8 cellular contexts compared by ENCODE assay signal in the genomic region with DNA sequence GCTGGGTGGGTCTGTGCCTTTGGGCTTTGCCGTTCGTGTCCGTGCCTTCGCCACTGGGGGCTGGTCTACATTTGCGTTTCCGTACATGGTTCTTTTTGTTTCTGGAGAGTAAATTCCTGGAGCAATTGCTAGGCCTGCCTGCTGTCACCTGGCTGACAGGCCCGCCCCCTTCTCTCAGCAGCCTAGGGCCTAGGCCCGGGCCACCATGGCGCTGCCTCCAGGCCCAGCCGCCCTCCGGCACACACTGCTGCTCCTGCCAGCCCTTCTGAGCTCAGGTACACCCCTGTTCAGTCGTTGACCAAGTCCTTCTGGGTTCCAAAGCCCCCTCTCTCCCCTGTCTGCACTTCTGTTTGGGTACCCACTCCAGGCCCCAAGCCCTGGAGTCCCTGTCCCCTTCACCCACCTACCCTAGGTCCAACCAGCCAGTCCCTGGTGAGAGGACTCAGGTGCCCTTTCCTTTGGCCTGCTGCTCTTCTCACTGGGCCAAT. TPM values are rescaled to one million over a fixed set of nuclear protein-coding genes. Genes with fewer than 3 reads are reported as not detected.
DNase-seq lines count a peak whose midpoint lies in the region; ATAC-seq, FAIRE-seq and TF ChIP-seq lines count a peak whose summit lies in the region.

No MANE protein-coding gene starts in this region.

- no peaks in the 10 kb centered on the region for H3K9me3 ChIP-seq in GM12878 (replicated peaks; ENCODE audit: control insufficient read depth, insufficient read depth, low read length)
- H3K9me3 ChIP-seq in right lobe of liver: no peaks in the 10 kb centered on the region

- H3K27me3 ChIP-seq in GM12878 (replicated peaks in 1 of 2; ENCODE audit: control insufficient read depth in 2 of 2, insufficient read depth in 2 of 2, low read length in 1 of 2) (no peaks in the 10 kb centered on the region), right lobe of liver (no peaks in the 10 kb centered on the region)

- in situ Hi-C loops in GM12878 (cut with MboI): no loop called here

- no peak for FAIRE-seq in GM12878 (lab: Jason Lieb, UNC)

- H3K36me3 ChIP-seq in GM12878 (ENCODE audit: control insufficient read depth in 2 of 2, insufficient read depth in 2 of 2, low read length in 1 of 2): 0 out of 4 replicates have a peak, but pooled peaks cover 0 to 3% of the 10 kb centered on the region in 2 experiments
- no peaks in the 10 kb centered on the region for H3K36me3 ChIP-seq in right lobe of liver

- H3K36me3 Mint-ChIP-seq in activated CD8-positive, alpha-beta memory T cell treated with anti-CD3 and anti-CD28 coated beads, Interleukin-2, amount 10 ng/mL, durations not matched to agents 7 days and 5 days: peaks cover 2% of the 10 kb centered on the region
- H3K36me3 Mint-ChIP-seq in type B pancreatic cell: peaks cover 5% of the 10 kb centered on the region

- H3K9me3 Mint-ChIP-seq in activated CD8-positive, alpha-beta memory T cell treated with anti-CD3 and anti-CD28 coated beads, Interleukin-2, amount 10 ng/mL, durations not matched to agents 7 days and 5 days (ENCODE audit: low read depth): no peaks in the 10 kb centered on the region
- H3K9me3 Mint-ChIP-seq in type B pancreatic cell: no peaks in the 10 kb centered on the region

- peak overlapping the region; percentile 95 for H3K4me2 ChIP-seq in GM12878 (ENCODE audit: control insufficient read depth, insufficient read depth)

- no peaks in the 10 kb centered on the region for H3K79me2 ChIP-seq in GM12878 (ENCODE audit: control insufficient read depth, insufficient read depth, low read length)

- H3K4me3 ChIP-seq in GM12878 (peak overlapping the region; percentile 86), right lobe of liver (peak overlapping the region; percentile 70 to 88 (median 79))

- no TSS peak for BruUV-seq in GM12878 (replicated peaks; lab: Mats Ljungman, UMichigan)

- H3K27me3 Mint-ChIP-seq in activated CD8-positive, alpha-beta memory T cell treated with anti-CD3 and anti-CD28 coated beads, Interleukin-2, amount 10 ng/mL, durations not matched to agents 7 days and 5 days: no peaks in the 10 kb centered on the region
- no peaks in the 10 kb centered on the region for H3K27me3 Mint-ChIP-seq in type B pancreatic cell

- no peak overlapping the region for H3K27ac ChIP-seq in GM12878 (ENCODE audit: control insufficient read depth, insufficient read depth)
- peak overlapping the region; percentile 29 to 86 (median 57) for H3K27ac ChIP-seq in right lobe of liver

- 0 out of 2 replicates have a peak, but pooled peaks cover 3% of the 10 kb centered on the region for H3K4me1 ChIP-seq in GM12878 (ENCODE audit: control insufficient read depth, insufficient read depth, low read length)
- peaks cover 0 to 48% (median 23%) of the 10 kb centered on the region in 4 donors for H3K4me1 ChIP-seq in right lobe of liver

- ATAC-seq in activated CD8-positive, alpha-beta memory T cell treated with anti-CD3 and anti-CD28 coated beads, Interleukin-2, amount 10 ng/mL, durations not matched to agents 7 days and 5 days: no peak
- ATAC-seq in GM12878 (peak; percentile 2; the same call in 2 of the 3 replicates), right lobe of liver (no peak), HG03175 (IDR thresholded peaks at IDR 0.05; ENCODE audit: unreplicated experiment) (no peak), HG02884 (IDR thresholded peaks at IDR 0.05; ENCODE audit: unreplicated experiment) (no peak)

- TF ChIP-seq CTCF in GM12878 (IDR thresholded peaks at IDR 0.05 in 2 of 3, conservative IDR thresholded peaks at IDR 0.05 in 1 of 3; ENCODE audit: control insufficient read depth in 2 of 3, extremely low read depth in 1 of 3, insufficient read depth in 1 of 3, low read depth in 3 of 3, low read length in 3 of 3) (no peak), right lobe of liver (IDR thresholded peaks at IDR 0.05) (no peak), type B pancreatic cell (conservative IDR thresholded peaks at IDR 0.05) (no peak)

- peak overlapping the region; percentile 24 for H3K27ac Mint-ChIP-seq in activated CD8-positive, alpha-beta memory T cell treated with anti-CD3 and anti-CD28 coated beads, Interleukin-2, amount 10 ng/mL, durations not matched to agents 7 days and 5 days
- peak overlapping the region; percentile 94 for H3K27ac Mint-ChIP-seq in type B pancreatic cell

- peak overlapping the region; percentile 79 for H3K4me3 Mint-ChIP-seq in activated CD8-positive, alpha-beta memory T cell treated with anti-CD3 and anti-CD28 coated beads, Interleukin-2, amount 10 ng/mL, durations not matched to agents 7 days and 5 days
- H3K4me3 Mint-ChIP-seq in type B pancreatic cell: peak overlapping the region; percentile 99

- intact Hi-C loops in GM12878 (cut with micrococcal nuclease; ENCODE audit: unreplicated experiment) (loop anchor here (5.0 kb wide), 1 partner anchor 36 kb away; a partner anchor contains a TSS), right lobe of liver (cut with DNase I) (no loop called here)

- peak overlapping the region; percentile 92 for H2AFZ ChIP-seq in GM12878 (ENCODE audit: control insufficient read depth, low read depth, low read length)

- H3K9ac ChIP-seq in GM12878 (ENCODE audit: control insufficient read depth, insufficient read depth, low read length): no peak overlapping the region

- 28% methylated on average over 12 of the region's 12 CpGs for WGBS in GM12878 (ENCODE audit: insufficient coverage, insufficient replicate concordance, low lambda C conversion rate, missing lambda C conversion rate)
- WGBS in right lobe of liver (ENCODE audit: insufficient coverage, low coverage, low lambda C conversion rate, missing lambda C conversion rate): 15% methylated on average over 11 of the region's 12 CpGs

- RAD21 ChIA-PET in GM12878 (lab: Charles Lee; ENCODE audit: unreplicated experiment): no interaction called here

- TF ChIP-seq EP300 in GM12878 (IDR thresholded peaks at IDR 0.05; ENCODE audit: borderline replicate concordance in 1 of 2, control insufficient read depth in 1 of 2, low read depth in 2 of 2, low read length in 2 of 2): no peak

- POLR2A ChIA-PET in GM12878 (lab: Charles Lee): interaction anchor here (0.6 kb wide), 1 partner anchor 509 kb away, joined by 3 read pairs; no protein-coding TSS in a partner anchor

- no peaks in the 10 kb centered on the region; the same call in 1 of the 2 replicates for H4K20me1 ChIP-seq in GM12878 (ENCODE audit: control insufficient read depth, insufficient read depth)

- CTCF ChIA-PET in activated CD8-positive, alpha-beta memory T cell treated with anti-CD3 and anti-CD28 coated beads, Interleukin-2, amount 10 ng/mL, durations not matched to agents 7 days and 5 days (lab: Charles Lee): no interaction called here
- CTCF ChIA-PET in GM12878 (lab: Yijun Ruan, JAX): no interaction called here

- TF ChIP-seq RAD21 in GM12878 (IDR thresholded peaks at IDR 0.05; ENCODE audit: insufficient read depth, low read depth, low read length): no peak

- SMC1A ChIA-PET in GM12878 (lab: Charles Lee; ENCODE audit: uncharacterized antibody, unreplicated experiment): no interaction called here

- no peak for TF ChIP-seq POLR2A in GM12878 (IDR thresholded peaks at IDR 0.05; ENCODE audit: low read depth, low read length)
- TF ChIP-seq POLR2A in right lobe of liver (IDR thresholded peaks at IDR 0.05): no peak

- DNase-seq in activated CD8-positive, alpha-beta memory T cell treated with anti-CD3 and anti-CD28 coated beads, Interleukin-2, amount 10 ng/mL, durations not matched to agents 7 days and 5 days: no peak
- DNase-seq in activated CD8-positive, alpha-beta memory T cell treated with anti-CD3 and anti-CD28 coated beads, Interleukin-2, amount 50 U/mL, for 4 hours: no peak
- DNase-seq in GM12878 (ENCODE audit: low read depth, low spot score) (no peak), right lobe of liver (no peak), type B pancreatic cell (ENCODE audit: extremely low spot score, unreplicated experiment) (no peak)
- DNase-seq in activated effector memory CD4-positive, alpha-beta T cell treated with Interleukin-2 at 50 U/mL for 16 hours: no peak

- peaks cover 23% of the 10 kb centered on the region for H3K4me1 Mint-ChIP-seq in activated CD8-positive, alpha-beta memory T cell treated with anti-CD3 and anti-CD28 coated beads, Interleukin-2, amount 10 ng/mL, durations not matched to agents 7 days and 5 days
- peaks cover 17% of the 10 kb centered on the region for H3K4me1 Mint-ChIP-seq in type B pancreatic cell (ENCODE audit: unreplicated experiment)

RNA-seq across cellular contexts. Expression of a gene that starts 0.6 kb away (rescaled TPM):
- total RNA-seq in activated CD8-positive, alpha-beta memory T cell treated with anti-CD3 and anti-CD28 coated beads, Interleukin-2, amount 10 ng/mL, durations not matched to agents 7 days and 5 days: 1 to 10 TPM; 8.4 to 8.6 TPM
- total RNA-seq in GM12878 (2013; cell fraction: nucleolus; rRNA removed): 33.7 and 45.1 TPM in 2 replicates
- 7.9 and 13.9 TPM in 2 replicates for total RNA-seq in GM12878 (2014; rRNA removed)
- total RNA-seq in GM12878 (2014; rRNA removed; fragmentation: Illumina TruSeq; extraction: Trizol): 4.6 and 5.2 TPM in 2 replicates
- 8.5 and 10.2 TPM in 2 replicates for total RNA-seq in GM12878 (2021)
- polyA plus RNA-seq in GM12878 (2011; ENCODE audit: low read depth): 3.3 TPM
- 3.3 and 5.2 TPM in 2 replicates for polyA plus RNA-seq in GM12878 (2011; rRNA removed)
- polyA plus RNA-seq in GM12878 (2011; cell fraction: cytosol; rRNA removed): 7.7 and 9.1 TPM in 2 replicates
- 35.3 and 37.5 TPM in 2 replicates for polyA plus RNA-seq in GM12878 (2011; cell fraction: nucleus; rRNA removed)
- 5.8 and 6.8 TPM in 2 replicates for polyA plus RNA-seq in GM12878 (2012)
- polyA plus RNA-seq in GM12878 (2014; fragmentation: Illumina TruSeq; extraction: Trizol): 3.5 and 7.5 TPM in 2 replicates
- polyA plus RNA-seq in GM12878 (2014; fragmentation: Nextera tagmentation; extraction: Ambion mirVana): 1 to 10 TPM; 1.4 to 1.7 TPM
- 7.9 and 9.4 TPM in 2 replicates for polyA plus RNA-seq in GM12878 (2014; rRNA removed)
- 1 to 10 TPM; 8.2 to 9.1 TPM for polyA plus RNA-seq in GM12878 (2016; fragmentation: Nextera tagmentation; extraction: Ambion mirVana)
- polyA minus RNA-seq in GM12878 (2011; rRNA and poly(A)+ RNA removed): 12.9 and 13.1 TPM in 2 replicates
- polyA minus RNA-seq in GM12878 (2011; cell fraction: cytosol; rRNA and poly(A)+ RNA removed): 2.2 and 4.5 TPM in 2 replicates
- 18.0 and 21.9 TPM in 2 replicates for polyA minus RNA-seq in GM12878 (2011; cell fraction: nucleus; rRNA and poly(A)+ RNA removed)
- total RNA-seq in right lobe of liver: 10 to 100 TPM in 5 of 6 experiments, 1 to 10 TPM in 1; 9.2 to 31.0 (median 23.5) TPM
- 35.8 and 47.3 TPM in 2 replicates for total RNA-seq in type B pancreatic cell (ENCODE audit: low replicate concordance)

RNA-seq across cellular contexts. Expression of a gene that starts 4.4 kb away (rescaled TPM):
- under 1 TPM; 0.66 to 0.82 TPM for total RNA-seq in activated CD8-positive, alpha-beta memory T cell treated with anti-CD3 and anti-CD28 coated beads, Interleukin-2, amount 10 ng/mL, durations not matched to agents 7 days and 5 days
- total RNA-seq in GM12878 (2013; cell fraction: nucleolus; rRNA removed): 0.71 TPM in 1 of 2 replicates, not detected in the other
- total RNA-seq in GM12878 (2014; rRNA removed) (0.49 TPM in 1 of 2 replicates, not detected in the other), GM12878 (2014; rRNA removed; fragmentation: Illumina TruSeq; extraction: Trizol) (not detected in 2 replicates), GM12878 (2021) (0.27 TPM in 1 of 2 replicates, not detected in the other), right lobe of liver (10 to 100 TPM; 21.5 to 88.3 (median 50.6) TPM), type B pancreatic cell (ENCODE audit: low replicate concordance) (1.6 and 1.8 TPM in 2 replicates)
- not detected for polyA plus RNA-seq in GM12878 (2011; ENCODE audit: low read depth)
- polyA plus RNA-seq in GM12878 (2011; rRNA removed) (not detected in 2 replicates), GM12878 (2014; fragmentation: Illumina TruSeq; extraction: Trizol) (not detected in 2 replicates), GM12878 (2014; fragmentation: Nextera tagmentation; extraction: Ambion mirVana) (not detected), GM12878 (2014; rRNA removed) (0.22 and 0.28 TPM in 2 replicates), GM12878 (2016; fragmentation: Nextera tagmentation; extraction: Ambion mirVana) (under 1 TPM; 0.59 to 0.78 TPM)
- not detected in 2 replicates for polyA plus RNA-seq in GM12878 (2011; cell fraction: cytosol; rRNA removed)
- polyA plus RNA-seq in GM12878 (2011; cell fraction: nucleus; rRNA removed): not detected in 2 replicates
- polyA plus RNA-seq in GM12878 (2012): 0.15 TPM in 1 of 2 replicates, not detected in the other
- polyA minus RNA-seq in GM12878 (2011; rRNA and poly(A)+ RNA removed): not detected in 2 replicates
- polyA minus RNA-seq in GM12878 (2011; cell fraction: cytosol; rRNA and poly(A)+ RNA removed): not detected in 2 replicates
- polyA minus RNA-seq in GM12878 (2011; cell fraction: nucleus; rRNA and poly(A)+ RNA removed): 0.67 TPM in 1 of 2 replicates, not detected in the other

RNA-seq across cellular contexts. Expression of a gene that starts 34.1 kb away (rescaled TPM):
- total RNA-seq in activated CD8-positive, alpha-beta memory T cell treated with anti-CD3 and anti-CD28 coated beads, Interleukin-2, amount 10 ng/mL, durations not matched to agents 7 days and 5 days: 10 to 100 TPM; 10.4 to 13.1 TPM
- 16.4 TPM in 2 replicates for total RNA-seq in GM12878 (2013; cell fraction: nucleolus; rRNA removed)
- total RNA-seq in GM12878 (2014; rRNA removed): 15.4 and 19.3 TPM in 2 replicates
- total RNA-seq in GM12878 (2014; rRNA removed; fragmentation: Illumina TruSeq; extraction: Trizol): 15.0 and 15.3 TPM in 2 replicates
- total RNA-seq in GM12878 (2021): 10.3 and 11.2 TPM in 2 replicates
- polyA plus RNA-seq in GM12878 (2011; ENCODE audit: low read depth): 8.8 TPM
- polyA plus RNA-seq in GM12878 (2011; rRNA removed): 26.6 and 29.7 TPM in 2 replicates
- 22.1 and 22.6 TPM in 2 replicates for polyA plus RNA-seq in GM12878 (2011; cell fraction: cytosol; rRNA removed)
- polyA plus RNA-seq in GM12878 (2011; cell fraction: nucleus; rRNA removed): 15.3 and 18.3 TPM in 2 replicates
- polyA plus RNA-seq in GM12878 (2012): 9.4 and 10.4 TPM in 2 replicates
- 16.8 and 23.4 TPM in 2 replicates for polyA plus RNA-seq in GM12878 (2014; fragmentation: Illumina TruSeq; extraction: Trizol)
- polyA plus RNA-seq in GM12878 (2014; fragmentation: Nextera tagmentation; extraction: Ambion mirVana): 10 to 100 TPM; 19.4 to 21.6 TPM
- 12.6 and 14.5 TPM in 2 replicates for polyA plus RNA-seq in GM12878 (2014; rRNA removed)
- 10 to 100 TPM; 14.2 to 16.6 TPM for polyA plus RNA-seq in GM12878 (2016; fragmentation: Nextera tagmentation; extraction: Ambion mirVana)
- 22.0 and 23.3 TPM in 2 replicates for polyA minus RNA-seq in GM12878 (2011; rRNA and poly(A)+ RNA removed)
- 4.9 and 9.5 TPM in 2 replicates for polyA minus RNA-seq in GM12878 (2011; cell fraction: cytosol; rRNA and poly(A)+ RNA removed)
- 4.2 and 5.4 TPM in 2 replicates for polyA minus RNA-seq in GM12878 (2011; cell fraction: nucleus; rRNA and poly(A)+ RNA removed)
- total RNA-seq in right lobe of liver: 1 to 10 TPM; 4.0 to 6.4 (median 5.2) TPM
- total RNA-seq in type B pancreatic cell (ENCODE audit: low replicate concordance): 18.9 and 28.7 TPM in 2 replicates

RNA-seq across cellular contexts. Expression of a gene that starts 40.6 kb away (rescaled TPM):
- total RNA-seq in activated CD8-positive, alpha-beta memory T cell treated with anti-CD3 and anti-CD28 coated beads, Interleukin-2, amount 10 ng/mL, durations not matched to agents 7 days and 5 days: 100 to 1,000 TPM in 1 of 2 experiments, 10 to 100 TPM in 1; 98.9 to 130 TPM
- total RNA-seq in GM12878 (2013; cell fraction: nucleolus; rRNA removed): 40.2 and 41.9 TPM in 2 replicates
- 72.6 and 79.6 TPM in 2 replicates for total RNA-seq in GM12878 (2014; rRNA removed)
- total RNA-seq in GM12878 (2014; rRNA removed; fragmentation: Illumina TruSeq; extraction: Trizol): 88.9 and 99.6 TPM in 2 replicates
- 116 and 118 TPM in 2 replicates for total RNA-seq in GM12878 (2021)
- polyA plus RNA-seq in GM12878 (2011; ENCODE audit: low read depth): 77.4 TPM
- 172 and 177 TPM in 2 replicates for polyA plus RNA-seq in GM12878 (2011; rRNA removed)
- 133 and 164 TPM in 2 replicates for polyA plus RNA-seq in GM12878 (2011; cell fraction: cytosol; rRNA removed)
- polyA plus RNA-seq in GM12878 (2011; cell fraction: nucleus; rRNA removed): 34.7 and 45.2 TPM in 2 replicates
- 84.9 and 97.1 TPM in 2 replicates for polyA plus RNA-seq in GM12878 (2012)
- 152 and 180 TPM in 2 replicates for polyA plus RNA-seq in GM12878 (2014; fragmentation: Illumina TruSeq; extraction: Trizol)
- 10 to 100 TPM; 33.3 to 47.4 TPM for polyA plus RNA-seq in GM12878 (2014; fragmentation: Nextera tagmentation; extraction: Ambion mirVana)
- polyA plus RNA-seq in GM12878 (2014; rRNA removed): 90.3 and 103 TPM in 2 replicates
- 100 to 1,000 TPM; 109 to 114 TPM for polyA plus RNA-seq in GM12878 (2016; fragmentation: Nextera tagmentation; extraction: Ambion mirVana)
- polyA minus RNA-seq in GM12878 (2011; rRNA and poly(A)+ RNA removed): 132 and 165 TPM in 2 replicates
- polyA minus RNA-seq in GM12878 (2011; cell fraction: cytosol; rRNA and poly(A)+ RNA removed): 48.4 and 55.4 TPM in 2 replicates
- polyA minus RNA-seq in GM12878 (2011; cell fraction: nucleus; rRNA and poly(A)+ RNA removed): 10.6 and 15.8 TPM in 2 replicates
- 10 to 100 TPM; 58.3 to 91.7 (median 75.8) TPM for total RNA-seq in right lobe of liver
- 139 and 175 TPM in 2 replicates for total RNA-seq in type B pancreatic cell (ENCODE audit: low replicate concordance)
